10 cellular contexts compared by ENCODE assay signal in genomic region chr11:47987781-47988180, GRCh38. TPM values are rescaled to one million over a fixed set of nuclear protein-coding genes. Genes with fewer than 3 reads are reported as not detected.
DNase-seq lines count a peak whose midpoint lies in the region; ATAC-seq and TF ChIP-seq lines count a peak whose summit lies in the region.
"Had no signal": no experiment of that assay in that cellular context is flagged by ENCODE, and none has a peak within 500 bp of the region (broad histone marks: within the 10 kb centered on the region; RNA-seq: fewer than 3 reads in every experiment).

No MANE protein-coding gene starts in this region.

- H3K4me1 ChIP-seq in thyroid gland, result peaks cover 45 to 71% of the 10 kb centered on the region in 2 donors

- TF ChIP-seq POLR2A in thyroid gland (IDR thresholded peaks at IDR 0.05), result no peak

- H3K27me3 ChIP-seq in layer of hippocampus (ENCODE audit: control insufficient read depth, insufficient read depth, low read length) (no peaks in the 10 kb centered on the region), thyroid gland (no peaks in the 10 kb centered on the region)

- peak overlapping the region; percentile 49 for H3K27ac Mint-ChIP-seq in activated T-cell treated with anti-CD3 and anti-CD28 coated beads, Interleukin-2, amount 50 U/mL, for 24 hours
- no peak overlapping the region for H3K27ac Mint-ChIP-seq in activated T-cell treated with anti-CD3 and anti-CD28 coated beads, Interleukin-2, amount 50 U/mL, for 72 hours

- H3K9me3 Mint-ChIP-seq in activated T-cell treated with anti-CD3 and anti-CD28 coated beads, Interleukin-2, amount 50 U/mL, for 24 hours, result no peaks in the 10 kb centered on the region
- H3K9me3 Mint-ChIP-seq in activated T-cell treated with anti-CD3 and anti-CD28 coated beads, Interleukin-2, amount 50 U/mL, for 72 hours, result no peaks in the 10 kb centered on the region

- intact Hi-C loops in thyroid gland (cut with DNase I), result no loop called here

- H3K4me3 ChIP-seq in thyroid gland (replicated peaks in 1 of 3), result no peak overlapping the region
- H3K4me3 ChIP-seq: coronary artery had no signal

- no peak for TF ChIP-seq CTCF in thyroid gland (IDR thresholded peaks at IDR 0.05)

- no peak for DNase-seq in activated T-cell treated with anti-CD3 and anti-CD28 coated beads, Interleukin-2, amount 50 U/mL, for 24 hours
- no peak for DNase-seq in activated T-cell treated with anti-CD3 and anti-CD28 coated beads, Interleukin-2, amount 50 U/mL, for 72 hours
- DNase-seq in RPMI7951 (ENCODE audit: low read depth) (peak; percentile 39), thyroid gland (no peak), DMS53 (lab: John Stamatoyannopoulos, UW) (no peak), kidney glomerular epithelial cell (lab: John Stamatoyannopoulos, UW) (no peak)
- DNase-seq: H7 had no signal

- peaks cover 26% of the 10 kb centered on the region for H3K36me3 Mint-ChIP-seq in activated T-cell treated with anti-CD3 and anti-CD28 coated beads, Interleukin-2, amount 50 U/mL, for 24 hours (ENCODE audit: low read depth)
- H3K36me3 Mint-ChIP-seq in activated T-cell treated with anti-CD3 and anti-CD28 coated beads, Interleukin-2, amount 50 U/mL, for 72 hours (ENCODE audit: insufficient read depth in 2 of 2), result peaks cover 2 to 10% of the 10 kb centered on the region in 2 donors

- H3K27me3 Mint-ChIP-seq in activated T-cell treated with anti-CD3 and anti-CD28 coated beads, Interleukin-2, amount 50 U/mL, for 24 hours, result no peaks in the 10 kb centered on the region
- H3K27me3 Mint-ChIP-seq in activated T-cell treated with anti-CD3 and anti-CD28 coated beads, Interleukin-2, amount 50 U/mL, for 72 hours (ENCODE audit: low read depth), result no peaks in the 10 kb centered on the region

- peak overlapping the region; percentile 52 for H3K27ac ChIP-seq in layer of hippocampus (ENCODE audit: low read depth, low read length)
- peak overlapping the region in 2 of 3 donors; percentile 41 to 51 for H3K27ac ChIP-seq in thyroid gland

- WGBS in thyroid gland, 2 donors, result 56 to 64% methylated on average over 6 of the region's 6 CpGs

- H3K9me3 ChIP-seq in thyroid gland, result no peaks in the 10 kb centered on the region

- ATAC-seq in activated T-cell treated with anti-CD3 and anti-CD28 coated beads, Interleukin-2, amount 50 U/mL, for 72 hours (replicated peaks in 1 of 2), result no peak
- no peak for ATAC-seq in GM21423 (IDR thresholded peaks at IDR 0.05; ENCODE audit: unreplicated experiment)

- H3K4me3 Mint-ChIP-seq in activated T-cell treated with anti-CD3 and anti-CD28 coated beads, Interleukin-2, amount 50 U/mL, for 24 hours, result no peak overlapping the region
- H3K4me3 Mint-ChIP-seq in activated T-cell treated with anti-CD3 and anti-CD28 coated beads, Interleukin-2, amount 50 U/mL, for 72 hours, result no peak overlapping the region

- H3K36me3 ChIP-seq in thyroid gland, result no peaks in the 10 kb centered on the region

- H3K4me1 Mint-ChIP-seq in activated T-cell treated with anti-CD3 and anti-CD28 coated beads, Interleukin-2, amount 50 U/mL, for 24 hours (ENCODE audit: low read depth), result peaks cover 72% of the 10 kb centered on the region
- peaks cover 88% of the 10 kb centered on the region for H3K4me1 Mint-ChIP-seq in activated T-cell treated with anti-CD3 and anti-CD28 coated beads, Interleukin-2, amount 50 U/mL, for 72 hours (ENCODE audit: low read depth)

RNA-seq across cellular contexts. Expression of gene PTPRJ, which starts 7.4 kb away (rescaled TPM):
- 10 to 100 TPM; 36.6 to 50.6 TPM for total RNA-seq in activated T-cell treated with anti-CD3 and anti-CD28 coated beads, Interleukin-2, amount 50 U/mL, for 72 hours
- 13.6 and 14.2 TPM in 2 replicates for total RNA-seq in RPMI7951 (2014; rRNA removed; shearing (Covaris generic))
- total RNA-seq in thyroid gland, result 10 to 100 TPM; 45.4 to 81.9 (median 58.6) TPM
